In the genomic region with DNA sequence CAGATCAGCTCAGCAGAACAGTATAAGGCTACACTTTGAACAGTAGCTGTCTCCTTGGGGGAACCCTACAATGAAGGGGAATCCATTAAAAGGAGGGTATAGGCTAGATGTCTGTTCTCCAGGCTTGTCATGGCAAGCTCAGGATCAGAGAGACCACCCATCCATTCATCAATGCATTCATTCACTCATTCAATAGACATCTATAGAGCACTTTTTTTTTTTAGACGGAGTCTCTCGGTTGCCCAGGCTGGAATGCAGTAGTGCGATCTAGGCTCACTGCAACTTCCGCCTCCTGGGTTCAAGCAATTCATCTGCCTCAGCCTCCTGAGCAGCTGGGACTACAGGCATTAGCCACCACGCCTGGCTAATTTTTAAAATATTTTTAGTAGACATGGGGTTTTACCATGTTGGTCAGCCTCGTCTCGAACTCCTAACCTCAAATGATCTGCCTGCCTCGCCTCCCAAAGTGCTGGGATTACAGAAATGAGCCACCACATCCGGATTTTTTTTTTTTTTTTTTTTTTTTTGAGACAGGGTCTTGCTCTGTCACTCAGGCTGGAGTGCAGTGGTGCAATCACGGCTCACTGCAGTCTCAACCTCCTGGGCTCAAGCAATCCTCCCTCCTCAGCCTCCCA, we compare ENCODE assay signal across 1 cellular context.
TF ChIP-seq lines count a peak whose summit lies in the region.

No MANE protein-coding gene starts in this region.

TF ChIP-seq in HepG2, 621 proteins besides CTCF, POLR2A, EP300 and RAD21:
- TF ChIP-seq, protein P1, sequence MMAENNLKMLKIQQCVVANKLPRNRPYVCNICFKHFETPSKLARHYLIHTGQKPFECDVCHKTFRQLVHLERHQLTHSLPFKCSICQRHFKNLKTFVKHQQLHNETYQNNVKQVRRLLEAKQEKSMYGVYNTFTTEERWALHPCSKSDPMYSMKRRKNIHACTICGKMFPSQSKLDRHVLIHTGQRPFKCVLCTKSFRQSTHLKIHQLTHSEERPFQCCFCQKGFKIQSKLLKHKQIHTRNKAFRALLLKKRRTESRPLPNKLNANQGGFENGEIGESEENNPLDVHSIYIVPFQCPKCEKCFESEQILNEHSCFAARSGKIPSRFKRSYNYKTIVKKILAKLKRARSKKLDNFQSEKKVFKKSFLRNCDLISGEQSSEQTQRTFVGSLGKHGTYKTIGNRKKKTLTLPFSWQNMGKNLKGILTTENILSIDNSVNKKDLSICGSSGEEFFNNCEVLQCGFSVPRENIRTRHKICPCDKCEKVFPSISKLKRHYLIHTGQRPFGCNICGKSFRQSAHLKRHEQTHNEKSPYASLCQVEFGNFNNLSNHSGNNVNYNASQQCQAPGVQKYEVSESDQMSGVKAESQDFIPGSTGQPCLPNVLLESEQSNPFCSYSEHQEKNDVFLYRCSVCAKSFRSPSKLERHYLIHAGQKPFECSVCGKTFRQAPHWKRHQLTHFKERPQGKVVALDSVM (CRISPR knock-in tag; IDR thresholded peaks at IDR 0.05), result peak; percentile 50; the same call in 1 of the 2 replicates
